Comparison of ENCODE assay signal across 19 cellular contexts in the genomic region with DNA sequence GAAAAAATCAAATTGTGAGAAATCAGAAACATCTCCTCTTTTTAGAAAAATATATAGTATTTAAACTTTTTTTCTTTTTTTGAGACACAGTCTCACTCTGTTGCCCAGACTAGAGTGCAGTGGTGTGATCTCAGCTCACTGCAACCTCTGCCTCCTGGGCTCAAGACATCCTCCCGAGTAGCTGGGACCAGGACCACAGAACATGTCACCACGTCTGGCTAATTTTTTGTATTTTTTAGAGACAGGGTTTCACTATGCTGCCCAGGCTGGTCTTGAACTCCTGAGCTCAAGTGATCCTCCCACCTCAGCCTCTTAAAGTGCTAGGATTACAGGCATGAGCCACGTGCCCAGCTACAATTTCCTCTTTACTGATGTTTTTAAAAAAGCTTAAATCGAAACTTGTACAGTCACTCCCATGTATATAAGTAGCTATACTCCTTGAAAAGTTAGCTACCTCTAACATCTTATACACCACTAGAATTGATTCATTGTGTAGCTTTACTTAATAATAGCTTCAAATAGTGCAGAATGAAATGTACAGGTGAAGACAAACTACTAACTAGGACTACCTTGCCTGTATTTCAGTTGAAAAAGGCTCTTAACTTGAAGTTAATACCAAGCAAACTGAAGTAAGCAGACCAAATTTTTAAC. TPM values are rescaled to one million over a fixed set of nuclear protein-coding genes. Genes with fewer than 3 reads are reported as not detected.
A peak's percentile ranks its signal among the peaks of the same experiment; 100 is the strongest.
DNase-seq lines count a peak whose midpoint lies in the region; ATAC-seq, FAIRE-seq and TF ChIP-seq lines count a peak whose summit lies in the region.
"Had no signal": no experiment of that assay in that cellular context is flagged by ENCODE, and none has a peak within 500 bp of the region (broad histone marks: within the 10 kb centered on the region; RNA-seq: fewer than 3 reads in every experiment).

No MANE protein-coding gene starts in this region.

- TF ChIP-seq CTCF in HepG2 (CRISPR knock-in tag; IDR thresholded peaks at IDR 0.05) (no peak), right lobe of liver (IDR thresholded peaks at IDR 0.05) (no peak), VCaP (conservative IDR thresholded peaks at IDR 0.05) (no peak), hepatocyte (IDR thresholded peaks at IDR 0.05; ENCODE audit: poor library complexity) (no peak), type B pancreatic cell (conservative IDR thresholded peaks at IDR 0.05) (no peak)

- H3K27ac Mint-ChIP-seq in type B pancreatic cell = peak overlapping the region; percentile 70

- H3K4me3 Mint-ChIP-seq in type B pancreatic cell = no peak overlapping the region

- TF ChIP-seq POLR2A in HepG2 (IDR thresholded peaks at IDR 0.05; ENCODE audit: insufficient read depth in 1 of 2, low read depth in 2 of 2, low read length in 2 of 2) (no peak), right lobe of liver (IDR thresholded peaks at IDR 0.05) (no peak)

- no peaks in the 10 kb centered on the region for H3K9me2 ChIP-seq in hepatocyte (replicated peaks; ENCODE audit: insufficient read depth)

- H3K36me3 ChIP-seq in HepG2 (replicated peaks in 1 of 2; ENCODE audit: control insufficient read depth in 1 of 2, insufficient read depth in 2 of 2, low read length in 2 of 2) (peaks cover 25 to 71% of the 10 kb centered on the region in 2 experiments), right lobe of liver (peaks cover 36 to 77% (median 61%) of the 10 kb centered on the region in 4 donors), hepatocyte (replicated peaks; ENCODE audit: insufficient read depth, low read depth) (peaks cover 9% of the 10 kb centered on the region)

- CTCF ChIA-PET in HepG2 (lab: Yijun Ruan, JAX; ENCODE audit: low intra/inter-chr PET ratio, low total read pairs) = no interaction called here

- WGBS in HepG2 (ENCODE audit: low lambda C conversion rate) = 99% methylated on average over 4 of the region's 4 CpGs
- 48% methylated on average over 4 of the region's 4 CpGs for WGBS in right lobe of liver (ENCODE audit: insufficient coverage, low coverage, low lambda C conversion rate, missing lambda C conversion rate)
- WGBS in hepatocyte (ENCODE audit: low lambda C conversion rate, missing lambda C conversion rate) = 89% methylated on average over 4 of the region's 4 CpGs

- H3K4me3 ChIP-seq in HepG2 (replicated peaks in 1 of 3; ENCODE audit: insufficient read depth in 1 of 3, low read depth in 2 of 3, low read length in 3 of 3) (no peak overlapping the region), right lobe of liver (no peak overlapping the region), hepatocyte (no peak overlapping the region)
- H3K4me3 ChIP-seq: coronary artery, HAP-1, thoracic aorta had no signal

- H3K4me1 Mint-ChIP-seq in type B pancreatic cell (ENCODE audit: unreplicated experiment) = peaks cover 6% of the 10 kb centered on the region

- intact Hi-C loops in HepG2 (cut with micrococcal nuclease; ENCODE audit: unreplicated experiment) (no loop called here), right lobe of liver (cut with DNase I) (loop anchor here in 1 of 2 donors (10.0 kb wide), 1 partner anchor 226 kb away; no protein-coding TSS in a partner anchor)

- no peak for FAIRE-seq in HepG2 (lab: Jason Lieb, UNC)
- FAIRE-seq: D721Med, HTR-8/SVneo had no signal

- H3K9me3 ChIP-seq in HepG2 (ENCODE audit: low read length) (no peaks in the 10 kb centered on the region), right lobe of liver (no peaks in the 10 kb centered on the region), hepatocyte (ENCODE audit: low read depth) (no peaks in the 10 kb centered on the region)
- H3K9me3 ChIP-seq: HAP-1, thoracic aorta had no signal

- H3K79me2 ChIP-seq in HepG2 (ENCODE audit: insufficient read depth, low read length) (no peaks in the 10 kb centered on the region), hepatocyte (peaks cover 22% of the 10 kb centered on the region)

- ATAC-seq in HepG2 (no peak), right lobe of liver (no peak), GM18519 (IDR thresholded peaks at IDR 0.05; ENCODE audit: low FRiP score, unreplicated experiment) (no peak), HG03521 (IDR thresholded peaks at IDR 0.05; ENCODE audit: unreplicated experiment) (no peak)
- ATAC-seq: Right ventricle myocardium inferior, sciatic nerve had no signal

- POLR2A ChIA-PET in HepG2 (lab: Yijun Ruan, JAX) = interaction anchor here (0.8 to 6.6 kb wide), 3 partner anchors 10 to 60 kb away, joined by 3 to 104 read pairs (median 3); partner anchors contain the start of gene EIF4G2

- H3K27me3 Mint-ChIP-seq in type B pancreatic cell = no peaks in the 10 kb centered on the region

- no peak for TF ChIP-seq EP300 in HepG2 (IDR thresholded peaks at IDR 0.05; ENCODE audit: low read depth in 2 of 2, low read length in 2 of 2)
- TF ChIP-seq EP300 in HepG2 (CRISPR knock-in tag; IDR thresholded peaks at IDR 0.05; ENCODE audit: borderline replicate concordance) = no peak

- peaks cover 63% of the 10 kb centered on the region for H3K36me3 Mint-ChIP-seq in type B pancreatic cell

- H3K27me3 ChIP-seq in HepG2 (ENCODE audit: control insufficient read depth in 1 of 2, insufficient read depth in 2 of 2, low read length in 2 of 2) (no peaks in the 10 kb centered on the region), right lobe of liver (no peaks in the 10 kb centered on the region), hepatocyte (no peaks in the 10 kb centered on the region)

- H4K20me1 ChIP-seq in HepG2 (ENCODE audit: insufficient read depth, low read length) (peaks cover 14% of the 10 kb centered on the region; the same call in 1 of the 2 replicates), hepatocyte (ENCODE audit: insufficient read depth, poor library complexity, severe bottlenecking) (peaks cover 67% of the 10 kb centered on the region)

- in situ Hi-C loops in HepG2 (cut with HindIII; ENCODE audit: extremely low pct_ligation_motif_present, low pct_unique_long_range_greater_than_20kb) = no loop called here

- H3K4me2 ChIP-seq in HepG2 (ENCODE audit: low read depth, low read length) (no peak overlapping the region), hepatocyte (no peak overlapping the region)

- BruUV-seq in HepG2 (replicated peaks; lab: Mats Ljungman, UMichigan) = no TSS peak

- TF ChIP-seq RAD21 in HepG2 (CRISPR knock-in tag; IDR thresholded peaks at IDR 0.05) = no peak

- H3K27ac ChIP-seq in HepG2 (ENCODE audit: extremely low read length, insufficient read depth, low read length) (no peak overlapping the region), right lobe of liver (no peak overlapping the region), VCaP (peak overlapping the region; percentile 4; the same call in 1 of the 2 replicates), hepatocyte (peak overlapping the region; percentile 1)
- H3K27ac ChIP-seq: coronary artery, thoracic aorta had no signal

- 0 out of 2 replicates have a peak, but pooled peaks cover 4% of the 10 kb centered on the region for H3K4me1 ChIP-seq in HepG2 (ENCODE audit: insufficient read depth, low read length)
- H3K4me1 ChIP-seq in right lobe of liver = no peaks in the 10 kb centered on the region
- H3K4me1 ChIP-seq in hepatocyte (ENCODE audit: insufficient read depth) = no peaks in the 10 kb centered on the region
- H3K4me1 ChIP-seq: HAP-1 had no signal

- DNase-seq in HepG2 (ENCODE audit: low spot score) (no peak), right lobe of liver (no peak), hepatocyte (ENCODE audit: low spot score) (no peak), type B pancreatic cell (ENCODE audit: extremely low spot score, unreplicated experiment) (no peak), nucleus accumbens (lab: John Stamatoyannopoulos, UW) (no peak)
- DNase-seq: mesendoderm; NCI-H1694; NK-92 treated with Interleukin-12 subunit alpha and Interleukin-12 subunit beta, amount 100 ng/mL, for 24 hours; stimulated activated CD4-positive, alpha-beta T cell treated with anti-CD3 and anti-CD28 coated beads, Interleukin-4, amount 100 ng/mL, for 1 hour had no signal

- no peak overlapping the region for H3K9ac ChIP-seq in HepG2 (ENCODE audit: insufficient read depth, low read depth, low read length)

- no peaks in the 10 kb centered on the region for H3K9me3 Mint-ChIP-seq in type B pancreatic cell

- H2AFZ ChIP-seq in HepG2 (ENCODE audit: low read length) (no peak overlapping the region), hepatocyte (no peak overlapping the region)

RNA-seq across cellular contexts. Expression of gene EIF4G2, which starts 10.3 kb away (rescaled TPM):
- 546 and 803 TPM in 2 replicates for total RNA-seq in HepG2 (2016; rRNA removed; fragmentation: Illumina TruSeq; extraction: Trizol)
- total RNA-seq in HepG2 (2016; cell fraction: cytosol; rRNA removed; fragmentation: Illumina TruSeq; extraction: Trizol; ENCODE audit: low read depth) = 73.8 and 95.4 TPM in 2 replicates
- 522 and 797 TPM in 2 replicates for total RNA-seq in HepG2 (2016; cell fraction: insoluble cytoplasmic fraction; rRNA removed; fragmentation: Illumina TruSeq; extraction: Trizol)
- 313 and 368 TPM in 2 replicates for total RNA-seq in HepG2 (2016; cell fraction: membrane; rRNA removed; fragmentation: Illumina TruSeq; extraction: Trizol)
- 384 and 431 TPM in 2 replicates for total RNA-seq in HepG2 (2016; cell fraction: nucleus; rRNA removed; fragmentation: Illumina TruSeq; extraction: Trizol)
- polyA plus RNA-seq in HepG2 (2011; rRNA removed) = 290 and 362 TPM in 2 replicates
- polyA plus RNA-seq in HepG2 (2011; cell fraction: cytosol; rRNA removed) = 158 and 238 TPM in 2 replicates
- polyA plus RNA-seq in HepG2 (2011; cell fraction: nucleus; rRNA removed) = 257 and 286 TPM in 2 replicates
- polyA plus RNA-seq in HepG2 (2012) = 312 and 316 TPM in 2 replicates
- polyA plus RNA-seq in HepG2 (2016; cell fraction: cytosol; fragmentation: Illumina TruSeq; extraction: Trizol; ENCODE audit: low read depth) = 33.7 and 42.4 TPM in 2 replicates
- polyA plus RNA-seq in HepG2 (2016; cell fraction: insoluble cytoplasmic fraction; fragmentation: Illumina TruSeq; extraction: Trizol; ENCODE audit: low read depth) = 793 and 841 TPM in 2 replicates
- 156 and 196 TPM in 2 replicates for polyA plus RNA-seq in HepG2 (2016; cell fraction: membrane; fragmentation: Illumina TruSeq; extraction: Trizol; ENCODE audit: low read depth)
- polyA plus RNA-seq in HepG2 (2016; cell fraction: nucleus; fragmentation: Illumina TruSeq; extraction: Trizol; ENCODE audit: insufficient read depth, low read depth) = 494 and 516 TPM in 2 replicates
- polyA minus RNA-seq in HepG2 (2011; rRNA and poly(A)+ RNA removed; ENCODE audit: low replicate concordance) = 292 and 575 TPM in 2 replicates
- polyA minus RNA-seq in HepG2 (2011; cell fraction: cytosol; rRNA and poly(A)+ RNA removed) = 452 and 495 TPM in 2 replicates
- 406 and 495 TPM in 2 replicates for polyA minus RNA-seq in HepG2 (2011; cell fraction: nucleus; rRNA and poly(A)+ RNA removed)
- total RNA-seq in right lobe of liver = 100 to 1,000 TPM; 229 to 373 (median 302) TPM
- 605 and 638 TPM in 2 replicates for total RNA-seq in hepatocyte
- 452 and 503 TPM in 2 replicates for polyA plus RNA-seq in hepatocyte
- total RNA-seq in type B pancreatic cell (ENCODE audit: low replicate concordance) = 1,043 and 1,092 TPM in 2 replicates

RNA-seq across cellular contexts. Expression of gene CTR9, which starts 47.4 kb away (rescaled TPM):
- 22.1 and 35.9 TPM in 2 replicates for total RNA-seq in HepG2 (2016; rRNA removed; fragmentation: Illumina TruSeq; extraction: Trizol)
- 2.4 and 2.7 TPM in 2 replicates for total RNA-seq in HepG2 (2016; cell fraction: cytosol; rRNA removed; fragmentation: Illumina TruSeq; extraction: Trizol; ENCODE audit: low read depth)
- 20.3 and 33.1 TPM in 2 replicates for total RNA-seq in HepG2 (2016; cell fraction: insoluble cytoplasmic fraction; rRNA removed; fragmentation: Illumina TruSeq; extraction: Trizol)
- 7.5 and 8.7 TPM in 2 replicates for total RNA-seq in HepG2 (2016; cell fraction: membrane; rRNA removed; fragmentation: Illumina TruSeq; extraction: Trizol)
- 14.9 and 16.5 TPM in 2 replicates for total RNA-seq in HepG2 (2016; cell fraction: nucleus; rRNA removed; fragmentation: Illumina TruSeq; extraction: Trizol)
- polyA plus RNA-seq in HepG2 (2011; rRNA removed) = 6.1 and 6.6 TPM in 2 replicates
- polyA plus RNA-seq in HepG2 (2011; cell fraction: cytosol; rRNA removed) = 3.1 and 4.9 TPM in 2 replicates
- polyA plus RNA-seq in HepG2 (2011; cell fraction: nucleus; rRNA removed) = 2.9 and 4.3 TPM in 2 replicates
- 9.8 and 14.0 TPM in 2 replicates for polyA plus RNA-seq in HepG2 (2012)
- 0.71 and 0.75 TPM in 2 replicates for polyA plus RNA-seq in HepG2 (2016; cell fraction: cytosol; fragmentation: Illumina TruSeq; extraction: Trizol; ENCODE audit: low read depth)
- polyA plus RNA-seq in HepG2 (2016; cell fraction: insoluble cytoplasmic fraction; fragmentation: Illumina TruSeq; extraction: Trizol; ENCODE audit: low read depth) = 31.0 and 31.2 TPM in 2 replicates
- polyA plus RNA-seq in HepG2 (2016; cell fraction: membrane; fragmentation: Illumina TruSeq; extraction: Trizol; ENCODE audit: low read depth) = 1.8 and 2.6 TPM in 2 replicates
- polyA plus RNA-seq in HepG2 (2016; cell fraction: nucleus; fragmentation: Illumina TruSeq; extraction: Trizol; ENCODE audit: insufficient read depth, low read depth) = 15.6 and 16.5 TPM in 2 replicates
- 3.0 and 9.8 TPM in 2 replicates for polyA minus RNA-seq in HepG2 (2011; rRNA and poly(A)+ RNA removed; ENCODE audit: low replicate concordance)
- polyA minus RNA-seq in HepG2 (2011; cell fraction: cytosol; rRNA and poly(A)+ RNA removed) = 8.4 and 12.7 TPM in 2 replicates
- 14.3 and 19.4 TPM in 2 replicates for polyA minus RNA-seq in HepG2 (2011; cell fraction: nucleus; rRNA and poly(A)+ RNA removed)
- 10 to 100 TPM; 15.9 to 38.9 (median 20.0) TPM for total RNA-seq in right lobe of liver
- total RNA-seq in hepatocyte = 28.0 and 29.1 TPM in 2 replicates
- polyA plus RNA-seq in hepatocyte = 23.6 and 24.4 TPM in 2 replicates
- total RNA-seq in type B pancreatic cell (ENCODE audit: low replicate concordance) = 35.6 and 44.0 TPM in 2 replicates

RNA-seq across cellular contexts. Expression of gene ZBED5, which starts 59.4 kb away (rescaled TPM):
- total RNA-seq in HepG2 (2016; rRNA removed; fragmentation: Illumina TruSeq; extraction: Trizol) (11.7 and 18.2 TPM in 2 replicates), right lobe of liver (10 to 100 TPM in 2 of 6 experiments, 1 to 10 TPM in 4; 7.0 to 11.7 (median 8.7) TPM), hepatocyte (39.5 and 46.2 TPM in 2 replicates), type B pancreatic cell (ENCODE audit: low replicate concordance) (54.6 and 88.0 TPM in 2 replicates)
- total RNA-seq in HepG2 (2016; cell fraction: cytosol; rRNA removed; fragmentation: Illumina TruSeq; extraction: Trizol; ENCODE audit: low read depth) = 2.6 and 3.5 TPM in 2 replicates
- total RNA-seq in HepG2 (2016; cell fraction: insoluble cytoplasmic fraction; rRNA removed; fragmentation: Illumina TruSeq; extraction: Trizol) = 12.8 and 16.3 TPM in 2 replicates
- 7.1 and 8.0 TPM in 2 replicates for total RNA-seq in HepG2 (2016; cell fraction: membrane; rRNA removed; fragmentation: Illumina TruSeq; extraction: Trizol)
- total RNA-seq in HepG2 (2016; cell fraction: nucleus; rRNA removed; fragmentation: Illumina TruSeq; extraction: Trizol) = 41.6 and 42.3 TPM in 2 replicates
- polyA plus RNA-seq in HepG2 (2011; rRNA removed) (30.4 and 38.6 TPM in 2 replicates), hepatocyte (29.3 and 30.5 TPM in 2 replicates)
- 12.1 and 15.9 TPM in 2 replicates for polyA plus RNA-seq in HepG2 (2011; cell fraction: cytosol; rRNA removed)
- 32.3 and 43.5 TPM in 2 replicates for polyA plus RNA-seq in HepG2 (2011; cell fraction: nucleus; rRNA removed)
- 13.2 and 15.8 TPM in 2 replicates for polyA plus RNA-seq in HepG2 (2012)
- polyA plus RNA-seq in HepG2 (2016; cell fraction: cytosol; fragmentation: Illumina TruSeq; extraction: Trizol; ENCODE audit: low read depth) = 0.96 and 1.2 TPM in 2 replicates
- polyA plus RNA-seq in HepG2 (2016; cell fraction: insoluble cytoplasmic fraction; fragmentation: Illumina TruSeq; extraction: Trizol; ENCODE audit: low read depth) = 14.0 and 15.2 TPM in 2 replicates
- polyA plus RNA-seq in HepG2 (2016; cell fraction: membrane; fragmentation: Illumina TruSeq; extraction: Trizol; ENCODE audit: low read depth) = 2.6 and 3.1 TPM in 2 replicates
- polyA plus RNA-seq in HepG2 (2016; cell fraction: nucleus; fragmentation: Illumina TruSeq; extraction: Trizol; ENCODE audit: insufficient read depth, low read depth) = 70.9 and 72.1 TPM in 2 replicates
- 122 and 258 TPM in 2 replicates for polyA minus RNA-seq in HepG2 (2011; rRNA and poly(A)+ RNA removed; ENCODE audit: low replicate concordance)
- 15.7 and 19.7 TPM in 2 replicates for polyA minus RNA-seq in HepG2 (2011; cell fraction: cytosol; rRNA and poly(A)+ RNA removed)
- 88.1 and 103 TPM in 2 replicates for polyA minus RNA-seq in HepG2 (2011; cell fraction: nucleus; rRNA and poly(A)+ RNA removed)

Comparison
In these comparisons a context has a peak if more than half of its experiments do, and no peak if none do; other contexts are left out.
1. H3K27ac ChIP-seq: peak in VCaP (single experiment) and hepatocyte (single experiment); none in HepG2 (single experiment) and right lobe of liver (0 of 3).